In the genomic region with DNA sequence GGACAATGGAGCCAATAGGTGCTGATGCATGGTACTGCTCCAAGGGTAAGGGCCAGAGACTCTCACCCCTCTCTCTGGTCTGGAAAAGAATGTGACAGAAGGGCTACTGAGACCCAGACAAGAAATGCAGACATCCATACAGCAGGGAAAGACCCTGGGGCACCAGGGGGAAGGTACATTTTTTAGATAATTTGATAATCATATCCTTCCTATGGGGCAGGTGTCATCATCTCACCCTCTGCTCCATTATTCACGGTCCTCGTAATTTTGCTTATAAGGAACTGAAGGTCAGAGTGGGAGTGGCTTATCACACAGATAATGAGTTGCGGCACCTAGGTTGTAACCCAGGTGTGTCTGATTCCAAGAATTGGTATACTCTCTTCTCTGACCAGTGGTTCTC, we compare ENCODE assay signal across 7 cellular contexts.
"Had no signal": no experiment of that assay in that cellular context is flagged by ENCODE, and none has a peak within 500 bp of the region (broad histone marks: within the 10 kb centered on the region; RNA-seq: fewer than 3 reads in every experiment).

No MANE protein-coding gene starts in this region.

- H3K4me3 ChIP-seq: K562 had no signal

- H3K27ac ChIP-seq: HL-60, KMS-11 had no signal

- DNase-seq: IMR-90, KBM-7, KG1 had no signal

- H3K9ac ChIP-seq: KMS-11 had no signal

- H3K4me2 ChIP-seq: KMS-11 had no signal

- ATAC-seq: HepG2, K562 had no signal
